ENCODE assay signal across 8 cellular contexts in the genomic region with DNA sequence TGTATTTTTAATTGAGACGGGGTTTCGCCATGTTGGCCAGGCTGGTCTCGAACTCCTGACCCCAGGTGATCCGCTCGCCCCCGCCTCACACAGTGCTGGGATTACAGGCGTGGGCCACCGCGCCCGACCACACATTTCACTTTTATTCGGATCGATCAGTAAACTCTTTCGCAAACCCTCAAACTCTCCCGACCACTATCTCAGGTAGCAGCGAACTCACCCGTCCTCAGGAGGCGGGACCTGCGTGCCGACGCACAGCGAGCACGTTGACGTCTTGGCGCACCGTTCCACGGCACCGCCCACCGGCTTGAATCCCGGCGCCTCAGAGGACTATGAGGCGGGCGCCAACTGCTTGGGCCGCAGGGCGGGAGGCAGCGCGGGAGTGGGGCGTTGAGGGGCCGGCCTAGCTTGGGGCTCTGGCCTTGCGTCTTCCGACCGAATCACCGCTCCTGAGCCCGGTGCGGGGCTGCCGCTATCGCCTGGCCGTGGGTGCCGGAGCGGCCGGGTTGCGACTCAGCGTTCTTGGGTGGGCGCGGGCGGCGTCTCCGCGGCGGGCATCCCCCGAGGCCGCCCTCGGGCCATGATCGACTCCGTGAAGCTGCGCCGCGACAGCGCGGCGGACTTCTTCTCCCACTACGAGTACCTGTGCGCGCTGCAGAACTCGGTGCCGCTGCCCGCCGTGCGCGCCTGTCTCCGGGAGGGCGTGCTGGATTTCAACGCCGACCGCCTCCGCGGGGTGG. TPM values are rescaled to one million over a fixed set of nuclear protein-coding genes. Genes with fewer than 3 reads are reported as not detected.
A peak's percentile ranks its signal among the peaks of the same experiment; 100 is the strongest.
DNase-seq lines count a peak whose midpoint lies in the region; ATAC-seq and TF ChIP-seq lines count a peak whose summit lies in the region.

A gene with protein sequence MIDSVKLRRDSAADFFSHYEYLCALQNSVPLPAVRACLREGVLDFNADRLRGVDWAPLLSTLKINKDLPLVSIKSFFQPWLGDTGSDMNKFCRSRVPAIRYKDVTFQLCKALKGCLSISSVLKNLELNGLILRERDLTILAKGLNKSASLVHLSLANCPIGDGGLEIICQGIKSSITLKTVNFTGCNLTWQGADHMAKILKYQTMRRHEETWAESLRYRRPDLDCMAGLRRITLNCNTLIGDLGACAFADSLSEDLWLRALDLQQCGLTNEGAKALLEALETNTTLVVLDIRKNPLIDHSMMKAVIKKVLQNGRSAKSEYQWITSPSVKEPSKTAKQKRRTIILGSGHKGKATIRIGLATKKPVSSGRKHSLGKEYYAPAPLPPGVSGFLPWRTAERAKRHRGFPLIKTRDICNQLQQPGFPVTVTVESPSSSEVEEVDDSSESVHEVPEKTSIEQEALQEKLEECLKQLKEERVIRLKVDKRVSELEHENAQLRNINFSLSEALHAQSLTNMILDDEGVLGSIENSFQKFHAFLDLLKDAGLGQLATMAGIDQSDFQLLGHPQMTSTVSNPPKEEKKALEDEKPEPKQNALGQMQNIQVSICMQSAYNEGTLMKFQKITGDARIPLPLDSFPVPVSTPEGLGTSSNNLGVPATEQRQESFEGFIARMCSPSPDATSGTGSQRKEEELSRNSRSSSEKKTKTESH (plus strand): TSS at position 305 of the 740 bp plus-strand sequence. CDS start 276 bp downstream, at position 581.

- peaks cover 33% of the 10 kb centered on the region for H3K4me1 Mint-ChIP-seq in activated T-cell treated with anti-CD3 and anti-CD28 coated beads, Interleukin-2, amount 50 U/mL, for 72 hours (ENCODE audit: low read depth)

- DNase-seq in DMS79 treated with DMSO at 0.1 percent for 48 hours (lab: John Stamatoyannopoulos, UW) (peak; percentile 56), KBM-7 (peak; percentile 93), RKO (ENCODE audit: low spot score) (peak; percentile 93), esophagus squamous epithelium (lab: John Stamatoyannopoulos, UW) (peak; percentile 36), myocyte (ENCODE audit: low read depth) (peak; percentile 95)
- DNase-seq in activated T-cell treated with anti-CD3 and anti-CD28 coated beads, Interleukin-2, amount 50 U/mL, for 72 hours = peak; percentile 91 to 93
- peak; percentile 74 to 85 for DNase-seq in stimulated activated CD8-positive, alpha-beta memory T cell treated with anti-CD3 and anti-CD28 coated beads, Interleukin-7, amount 100 ng/mL, for 4 hours (ENCODE audit: low read depth in 2 of 2)

- peaks cover 0 to 29% (median 5%) of the 10 kb centered on the region in 3 donors for H3K4me1 ChIP-seq in esophagus squamous epithelium

- no peak for TF ChIP-seq CTCF in esophagus squamous epithelium (IDR thresholded peaks at IDR 0.05)

- in situ Hi-C loops in KBM-7 (cut with MboI; ENCODE audit: low pct_unique_long_range_greater_than_20kb, low sequenced_read_pairs) = no loop called here

- peak; percentile 98 for ATAC-seq in GM21723 (IDR thresholded peaks at IDR 0.05; ENCODE audit: unreplicated experiment)
- peak; percentile 98 for ATAC-seq in activated T-cell treated with anti-CD3 and anti-CD28 coated beads, Interleukin-2, amount 50 U/mL, for 72 hours (replicated peaks in 1 of 2)

- H3K36me3 Mint-ChIP-seq in activated T-cell treated with anti-CD3 and anti-CD28 coated beads, Interleukin-2, amount 50 U/mL, for 72 hours (ENCODE audit: insufficient read depth in 2 of 2) = peaks cover 6 to 10% of the 10 kb centered on the region in 2 donors

- H3K9me3 ChIP-seq in esophagus squamous epithelium = no peaks in the 10 kb centered on the region

- peaks cover 0 to 12% (median 0%) of the 10 kb centered on the region in 3 donors for H3K36me3 ChIP-seq in esophagus squamous epithelium

- peak within 1 kb of the TSS; percentile 89 for H3K27ac Mint-ChIP-seq in activated T-cell treated with anti-CD3 and anti-CD28 coated beads, Interleukin-2, amount 50 U/mL, for 72 hours

- peak in 1 of 4 donors; percentile 65 for TF ChIP-seq POLR2A in esophagus squamous epithelium (IDR thresholded peaks at IDR 0.05)

- H3K4me3 Mint-ChIP-seq in activated T-cell treated with anti-CD3 and anti-CD28 coated beads, Interleukin-2, amount 50 U/mL, for 72 hours = peak within 1 kb of the TSS in 1 of 2 donors; percentile 91

- H3K9me3 Mint-ChIP-seq in activated T-cell treated with anti-CD3 and anti-CD28 coated beads, Interleukin-2, amount 50 U/mL, for 72 hours = no peaks in the 10 kb centered on the region

- H3K27me3 Mint-ChIP-seq in activated T-cell treated with anti-CD3 and anti-CD28 coated beads, Interleukin-2, amount 50 U/mL, for 72 hours (ENCODE audit: low read depth) = no peaks in the 10 kb centered on the region

- peak within 1 kb of the TSS; percentile 80 to 88 (median 87) for H3K27ac ChIP-seq in esophagus squamous epithelium

- H3K27me3 ChIP-seq in esophagus squamous epithelium = no peaks in the 10 kb centered on the region

- H3K4me3 ChIP-seq in esophagus squamous epithelium = peak within 1 kb of the TSS; percentile 68 to 84 (median 74)

- intact Hi-C loops in esophagus squamous epithelium (cut with DNase I) = no loop called here

- WGBS in esophagus squamous epithelium, 2 donors = 0% methylated on average over 8 to 16 of the region's 86 CpGs

RNA-seq across cellular contexts. Expression of the gene that starts here (rescaled TPM):
- 10 to 100 TPM; 42.3 to 43.6 TPM for total RNA-seq in activated T-cell treated with anti-CD3 and anti-CD28 coated beads, Interleukin-2, amount 50 U/mL, for 72 hours
- total RNA-seq in esophagus squamous epithelium (10 to 100 TPM in 2 of 4 donors, 1 to 10 TPM in 2; 8.6 to 14.6 (median 11.2) TPM), myocyte (10.0 and 11.3 TPM in 2 replicates)
- 8.0 TPM for polyA plus RNA-seq in myocyte (2012)

Comparison
In these comparisons a context has a peak if more than half of its experiments do, and no peak if none do; other contexts are left out.
1. Peak in every context shown above with its lines: DNase-seq, ATAC-seq, H3K4me3 ChIP-seq and H3K27ac ChIP-seq.
2. DNase-seq: peak in every context shown above with its lines; median percentile 95 in myocyte; 93 in KBM-7; 93 in RKO; 92 in activated T-cell treated with anti-CD3 and anti-CD28 coated beads, Interleukin-2, amount 50 U/mL, for 72 hours; 80 in stimulated activated CD8-positive, alpha-beta memory T cell treated with anti-CD3 and anti-CD28 coated beads, Interleukin-7, amount 100 ng/mL, for 4 hours; 56 in DMS79 treated with DMSO at 0.1 percent for 48 hours; 36 in esophagus squamous epithelium.